ENCODE assay signal across 8 cellular contexts in genomic region chr20:49811825-49812462, GRCh38. TPM values are rescaled to one million over a fixed set of nuclear protein-coding genes. Genes with fewer than 3 reads are reported as not detected.
DNase-seq lines count a peak whose midpoint lies in the region; ATAC-seq and TF ChIP-seq lines count a peak whose summit lies in the region.

No MANE protein-coding gene starts in this region.

- H3K9me3 ChIP-seq in MG63: no peaks in the 10 kb centered on the region

- TF ChIP-seq CTCF in cardiac fibroblast (IDR thresholded peaks at IDR 0.05; ENCODE audit: low read depth, low read length) (no peak), lower leg skin (IDR thresholded peaks at IDR 0.05) (no peak)

- 32 to 34% methylated on average over 10 of the region's 10 CpGs for WGBS in lower leg skin, 2 donors
- 17% methylated on average over 10 of the region's 10 CpGs for WGBS in urinary bladder

- H3K27ac ChIP-seq in urinary bladder (ENCODE audit: low read depth): peak overlapping the region; percentile 56

- no peak for TF ChIP-seq POLR2A in lower leg skin (IDR thresholded peaks at IDR 0.05)

- DNase-seq in MG63: peak; percentile 11
- peak; percentile 49 to 60 for DNase-seq in cardiac fibroblast (ENCODE audit: low read depth in 2 of 2)
- no peak for DNase-seq in lower leg skin (ENCODE audit: low spot score in 2 of 2)
- DNase-seq in NCI-H128 (lab: John Stamatoyannopoulos, UW; ENCODE audit: unreplicated experiment): no peak
- no peak for DNase-seq in NCI-H774 (lab: John Stamatoyannopoulos, UW)

- peaks cover 2% of the 10 kb centered on the region for H3K4me1 ChIP-seq in urinary bladder (ENCODE audit: insufficient read depth)

- peak overlapping the region; percentile 81 for H3K4me3 ChIP-seq in MG63
- H3K4me3 ChIP-seq in cardiac fibroblast (replicated peaks in 1 of 2; ENCODE audit: low read depth in 2 of 2, low read length in 2 of 2): peak overlapping the region; percentile 67 to 72
- H3K4me3 ChIP-seq in lower leg skin (ENCODE audit: low read depth, poor library complexity, severe bottlenecking): peak overlapping the region; percentile 40
- peak overlapping the region; percentile 87 for H3K4me3 ChIP-seq in urinary bladder (ENCODE audit: low read depth, low read length)

- peak; percentile 11 for ATAC-seq in GM19351 (IDR thresholded peaks at IDR 0.05; ENCODE audit: unreplicated experiment)
- no peak for ATAC-seq in HG03196 (IDR thresholded peaks at IDR 0.05; ENCODE audit: unreplicated experiment)

- H3K27me3 ChIP-seq in MG63: no peaks in the 10 kb centered on the region

- H3K36me3 ChIP-seq in MG63 (peaks cover 22% of the 10 kb centered on the region), urinary bladder (ENCODE audit: insufficient read depth) (peaks cover 4% of the 10 kb centered on the region)

- intact Hi-C loops in lower leg skin (cut with DNase I; ENCODE audit: low total_unique reads): no loop called here

RNA-seq across cellular contexts. Expression of gene SLC9A8, which starts 0.7 kb away (rescaled TPM):
- total RNA-seq in MG63 (2014; rRNA removed; shearing (Covaris generic); ENCODE audit: low replicate concordance): 1.2 and 3.2 TPM in 2 replicates
- total RNA-seq in lower leg skin: 1 to 10 TPM; 4.8 to 8.1 (median 7.0) TPM
- total RNA-seq in urinary bladder: 7.6 TPM
- 9.7 TPM for polyA plus RNA-seq in urinary bladder

Comparison
In these comparisons a context has a peak if more than half of its experiments do, and no peak if none do; other contexts are left out.
1. DNase-seq: peak in MG63 (single experiment) and cardiac fibroblast (2 of 2); none in lower leg skin (0 of 2), NCI-H128 (single experiment) and NCI-H774 (single experiment).
2. Peak in every context shown above with its lines, with median percentiles within 50 percentile points of each other: H3K4me3 ChIP-seq.